ENCODE assay signal across 22 cellular contexts in the genomic region with DNA sequence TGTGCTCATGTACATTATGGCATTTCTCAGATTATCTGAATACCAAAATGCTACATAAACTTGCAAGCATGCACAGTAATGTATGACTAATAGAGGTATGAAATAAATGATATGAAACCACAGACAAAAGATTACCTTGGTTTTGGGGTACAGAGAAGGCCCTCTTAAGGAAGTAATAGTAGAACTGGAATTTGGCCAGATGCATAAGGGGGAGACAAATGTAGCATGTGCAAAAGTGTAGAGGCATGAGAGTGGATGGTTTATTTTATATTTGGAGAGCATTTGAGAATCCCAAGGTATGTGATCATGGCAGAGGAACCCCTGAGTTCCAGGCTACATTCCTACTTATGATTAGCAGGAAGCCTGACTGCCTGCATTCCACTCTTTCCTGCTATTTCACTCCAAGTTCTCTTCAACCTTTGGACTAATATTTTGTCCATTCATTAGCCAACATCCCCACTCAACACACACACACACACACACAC.
DNase-seq lines count a peak whose midpoint lies in the region; ATAC-seq and TF ChIP-seq lines count a peak whose summit lies in the region.
"Had no signal": no experiment of that assay in that cellular context is flagged by ENCODE, and none has a peak within 500 bp of the region (broad histone marks: within the 10 kb centered on the region; RNA-seq: fewer than 3 reads in every experiment).

No MANE protein-coding gene starts in this region.

- H3K27me3 ChIP-seq in mesenchymal stem cell (ENCODE audit: control insufficient read depth in 1 of 2, insufficient read depth in 1 of 2, low read length in 2 of 2) (no peaks in the 10 kb centered on the region), upper lobe of right lung (no peaks in the 10 kb centered on the region)
- H3K27me3 ChIP-seq: gastrocnemius medialis had no signal

- H3K9ac ChIP-seq in mesenchymal stem cell (ENCODE audit: low read length), result no peak overlapping the region

- no peak overlapping the region for H3K14ac ChIP-seq in mesenchymal stem cell (ENCODE audit: low read length in 2 of 2)

- no peak overlapping the region for H2BK12ac ChIP-seq in mesenchymal stem cell (ENCODE audit: low read length in 2 of 2)

- no peak overlapping the region for H3K18ac ChIP-seq in mesenchymal stem cell (ENCODE audit: low read depth in 1 of 2, low read length in 2 of 2)

- H3K23ac ChIP-seq in mesenchymal stem cell (ENCODE audit: low read length in 2 of 2), result no peak overlapping the region

- H3K36me3 Mint-ChIP-seq in natural killer cell treated with Interleukin-12 subunit alpha and Interleukin-12 subunit beta and Interleukin-15 and Interleukin-18, amount 100 ng/mL, for 72 hours, result no peaks in the 10 kb centered on the region
- H3K36me3 Mint-ChIP-seq: natural killer cell; stimulated activated effector memory CD8-positive, alpha-beta T cell treated with anti-CD3 and anti-CD28 coated beads, Interleukin-12 subunit alpha, Interleukin-12 subunit beta, amount 100 ng/mL, for 72 hours had no signal

- H3K4me3 ChIP-seq in choroid plexus epithelial cell (ENCODE audit: low read depth, low read length) (no peak overlapping the region), mesenchymal stem cell (ENCODE audit: insufficient read depth in 1 of 2, low read depth in 1 of 2, low read length in 2 of 2) (no peak overlapping the region), upper lobe of right lung (no peak overlapping the region)
- H3K4me3 ChIP-seq: gastrocnemius medialis, lower lobe of right lung, psoas muscle, thoracic aorta had no signal

- no peak overlapping the region for H4K91ac ChIP-seq in mesenchymal stem cell (ENCODE audit: low read length)

- H3K4ac ChIP-seq in mesenchymal stem cell (ENCODE audit: low read depth in 1 of 2, low read length in 2 of 2), result no peak overlapping the region

- ATAC-seq in natural killer cell treated with Interleukin-12 subunit alpha and Interleukin-12 subunit beta and Interleukin-15 and Interleukin-18, amount 100 ng/mL, for 72 hours, result no peak
- no peak for ATAC-seq in upper lobe of right lung
- ATAC-seq: activated naive CD8-positive, alpha-beta T cell treated with anti-CD3 and anti-CD28 coated beads, Interleukin-2, amount 50 U/mL, for 24 hours; activated T-helper 17 cell treated with anti-CD3 and anti-CD28 coated beads, Interleukin-2, amount 50 U/mL, for 72 hours; gastrocnemius medialis; lower lobe of right lung; natural killer cell; psoas muscle; stimulated activated effector memory CD8-positive, alpha-beta T cell treated with anti-CD3 and anti-CD28 coated beads, Interleukin-12 subunit alpha, Interleukin-12 subunit beta, amount 100 ng/mL, for 72 hours; T-helper 17 cell had no signal

- H2AFZ ChIP-seq in mesenchymal stem cell (ENCODE audit: low read depth, low read length), result no peak overlapping the region

- no peak overlapping the region for H2BK15ac ChIP-seq in mesenchymal stem cell (ENCODE audit: low read depth, poor library complexity, severe bottlenecking)

- H4K8ac ChIP-seq in mesenchymal stem cell (ENCODE audit: low read length), result no peak overlapping the region

- H2BK120ac ChIP-seq in mesenchymal stem cell (ENCODE audit: low read depth, low read length), result no peak overlapping the region

- H3K27ac Mint-ChIP-seq in natural killer cell treated with Interleukin-12 subunit alpha and Interleukin-12 subunit beta and Interleukin-15 and Interleukin-18, amount 100 ng/mL, for 72 hours, result no peak overlapping the region
- H3K27ac Mint-ChIP-seq: activated naive CD8-positive, alpha-beta T cell treated with anti-CD3 and anti-CD28 coated beads, Interleukin-2, amount 50 U/mL, for 24 hours; activated T-helper 17 cell treated with anti-CD3 and anti-CD28 coated beads, Interleukin-2, amount 50 U/mL, for 72 hours; natural killer cell; stimulated activated effector memory CD8-positive, alpha-beta T cell treated with anti-CD3 and anti-CD28 coated beads, Interleukin-12 subunit alpha, Interleukin-12 subunit beta, amount 100 ng/mL, for 72 hours; T-helper 17 cell had no signal

- no peaks in the 10 kb centered on the region for H3K9me3 ChIP-seq in mesenchymal stem cell (ENCODE audit: control insufficient read depth, low read length)
- H3K9me3 ChIP-seq in upper lobe of right lung, result no peaks in the 10 kb centered on the region
- H3K9me3 ChIP-seq: gastrocnemius medialis, lower lobe of right lung, psoas muscle, thoracic aorta had no signal

- no peak overlapping the region for H2BK5ac ChIP-seq in mesenchymal stem cell (ENCODE audit: low read depth, low read length, poor library complexity, severe bottlenecking)

- H3K4me3 Mint-ChIP-seq in natural killer cell treated with Interleukin-12 subunit alpha and Interleukin-12 subunit beta and Interleukin-15 and Interleukin-18, amount 100 ng/mL, for 72 hours, result no peak overlapping the region
- H3K4me3 Mint-ChIP-seq: activated naive CD8-positive, alpha-beta T cell treated with anti-CD3 and anti-CD28 coated beads, Interleukin-2, amount 50 U/mL, for 24 hours; activated T-helper 17 cell treated with anti-CD3 and anti-CD28 coated beads, Interleukin-2, amount 50 U/mL, for 72 hours; natural killer cell; stimulated activated effector memory CD8-positive, alpha-beta T cell treated with anti-CD3 and anti-CD28 coated beads, Interleukin-12 subunit alpha, Interleukin-12 subunit beta, amount 100 ng/mL, for 72 hours; T-helper 17 cell had no signal

- no peak for TF ChIP-seq CTCF in choroid plexus epithelial cell (conservative IDR thresholded peaks at IDR 0.05; ENCODE audit: low read depth, low read length)
- no peak for TF ChIP-seq CTCF in upper lobe of right lung (IDR thresholded peaks at IDR 0.05)

- no peak overlapping the region for H2AK5ac ChIP-seq in mesenchymal stem cell (ENCODE audit: low read length, severe bottlenecking)

- H3K4me2 ChIP-seq in mesenchymal stem cell (ENCODE audit: low read length, poor library complexity, severe bottlenecking), result no peak overlapping the region

- peaks cover 0 to 24% of the 10 kb centered on the region in 2 experiments for H3K36me3 ChIP-seq in mesenchymal stem cell (ENCODE audit: control insufficient read depth in 1 of 2, insufficient read depth in 2 of 2, low read depth in 1 of 2, low read length in 2 of 2)
- no peaks in the 10 kb centered on the region for H3K36me3 ChIP-seq in upper lobe of right lung
- H3K36me3 ChIP-seq: gastrocnemius medialis, lower lobe of right lung, thoracic aorta had no signal

- no peaks in the 10 kb centered on the region for H3K9me3 Mint-ChIP-seq in natural killer cell treated with Interleukin-12 subunit alpha and Interleukin-12 subunit beta and Interleukin-15 and Interleukin-18, amount 100 ng/mL, for 72 hours
- H3K9me3 Mint-ChIP-seq: activated naive CD8-positive, alpha-beta T cell treated with anti-CD3 and anti-CD28 coated beads, Interleukin-2, amount 50 U/mL, for 24 hours; activated T-helper 17 cell treated with anti-CD3 and anti-CD28 coated beads, Interleukin-2, amount 50 U/mL, for 72 hours; natural killer cell had no signal

- intact Hi-C loops in upper lobe of right lung (cut with DNase I), result loop anchor here (10.0 kb wide), 1 partner anchor 153 kb away; no protein-coding TSS in a partner anchor

- H3K27ac ChIP-seq in mesenchymal stem cell (ENCODE audit: low read length, poor library complexity, severe bottlenecking), result peak overlapping the region; percentile 72
- no peak overlapping the region for H3K27ac ChIP-seq in upper lobe of right lung
- H3K27ac ChIP-seq: gastrocnemius medialis, lower lobe of right lung, psoas muscle, thoracic aorta had no signal

- H3K4me1 ChIP-seq in mesenchymal stem cell (ENCODE audit: control insufficient read depth, insufficient read depth, low read depth, low read length) (peaks cover 12% of the 10 kb centered on the region), upper lobe of right lung (no peaks in the 10 kb centered on the region)
- H3K4me1 ChIP-seq: lower lobe of right lung had no signal

- H3K79me1 ChIP-seq in mesenchymal stem cell (replicated peaks; ENCODE audit: low read length, poor library complexity, severe bottlenecking), result peaks cover 15% of the 10 kb centered on the region

- H3K4me1 Mint-ChIP-seq in natural killer cell treated with Interleukin-12 subunit alpha and Interleukin-12 subunit beta and Interleukin-15 and Interleukin-18, amount 100 ng/mL, for 72 hours (ENCODE audit: low read depth in 2 of 2), result no peaks in the 10 kb centered on the region
- H3K4me1 Mint-ChIP-seq: activated T-helper 17 cell treated with anti-CD3 and anti-CD28 coated beads, Interleukin-2, amount 50 U/mL, for 72 hours; natural killer cell; stimulated activated effector memory CD8-positive, alpha-beta T cell treated with anti-CD3 and anti-CD28 coated beads, Interleukin-12 subunit alpha, Interleukin-12 subunit beta, amount 100 ng/mL, for 72 hours had no signal

- DNase-seq in EL, result peak; percentile 69
- peak; percentile 86 for DNase-seq in NCI-H226
- peak; percentile 78 for DNase-seq in choroid plexus epithelial cell (ENCODE audit: low read depth)
- DNase-seq in mesenchymal stem cell, result no peak
- DNase-seq in NCI-H2196 (lab: John Stamatoyannopoulos, UW; ENCODE audit: unreplicated experiment), result no peak
- no peak for DNase-seq in stimulated activated CD4-positive, alpha-beta T cell treated with anti-CD3 and anti-CD28 coated beads, Interleukin-4, amount 100 ng/mL, for 24 hours
- DNase-seq in natural killer cell treated with Interleukin-12 subunit alpha and Interleukin-12 subunit beta and Interleukin-15 and Interleukin-18, amount 100 ng/mL, for 72 hours (ENCODE audit: low spot score), result no peak
- DNase-seq in upper lobe of right lung, result no peak
- DNase-seq: activated CD8-positive, alpha-beta memory T cell treated with anti-CD3 and anti-CD28 coated beads for 24 hours; activated naive CD8-positive, alpha-beta T cell treated with anti-CD3 and anti-CD28 coated beads, Interleukin-2, amount 50 U/mL, for 24 hours; gastrocnemius medialis; GDM1; lower lobe of right lung; natural killer cell; NCI-H446; psoas muscle; SHP77; stimulated activated CD4-positive, alpha-beta T cell treated with anti-CD3 and anti-CD28 coated beads, Interleukin-12 subunit alpha, Interleukin-12 subunit beta, amount 100 ng/mL, for 4 hours; T-helper 17 cell had no signal

- H3K27me3 Mint-ChIP-seq in natural killer cell treated with Interleukin-12 subunit alpha and Interleukin-12 subunit beta and Interleukin-15 and Interleukin-18, amount 100 ng/mL, for 72 hours, result peaks cover 11 to 15% of the 10 kb centered on the region in 2 donors

Comparison
In these comparisons a context has a peak if more than half of its experiments do, and no peak if none do; other contexts are left out.
1. DNase-seq: peak in EL (single experiment), NCI-H226 (single experiment) and choroid plexus epithelial cell (single experiment); none in mesenchymal stem cell (single experiment), NCI-H2196 (single experiment), stimulated activated CD4-positive, alpha-beta T cell treated with anti-CD3 and anti-CD28 coated beads, Interleukin-4, amount 100 ng/mL, for 24 hours (single experiment), natural killer cell treated with Interleukin-12 subunit alpha and Interleukin-12 subunit beta and Interleukin-15 and Interleukin-18, amount 100 ng/mL, for 72 hours (single experiment) and upper lobe of right lung (single experiment).